ENCODE assay signal across 22 cellular contexts in genomic region chr7:44853391-44853790, GRCh38. TPM values are rescaled to one million over a fixed set of nuclear protein-coding genes. Genes with fewer than 3 reads are reported as not detected.
DNase-seq lines count a peak whose midpoint lies in the region; ATAC-seq and TF ChIP-seq lines count a peak whose summit lies in the region.
"Had no signal": no experiment of that assay in that cellular context is flagged by ENCODE, and none has a peak within 500 bp of the region (broad histone marks: within the 10 kb centered on the region; RNA-seq: fewer than 3 reads in every experiment).

No MANE protein-coding gene starts in this region.

- H2BK5ac ChIP-seq in neuronal stem cell (ENCODE audit: low read length), result no peak overlapping the region

- WGBS in neuronal stem cell (ENCODE audit: extremely low coverage in 2 of 2, insufficient read length in 2 of 2, insufficient replicate concordance in 1 of 2), 2 donors, result no CpG with 5 or more reads among the region's 3 CpGs

- H3K4ac ChIP-seq in neuronal stem cell (ENCODE audit: low read length), result no peak overlapping the region

- H3K4me3 ChIP-seq in neuronal stem cell (ENCODE audit: low read length in 2 of 2), result no peak overlapping the region
- H3K4me3 ChIP-seq: BLaER1 treated with 17β-estradiol and CSF1 and Interleukin-3, amounts not matched to agents 10 nM and 100 nM; gastrocnemius medialis had no signal

- no peak overlapping the region for H3K4me2 ChIP-seq in neuronal stem cell (ENCODE audit: insufficient read depth, low read length, poor library complexity, severe bottlenecking)

- no peaks in the 10 kb centered on the region for H3K27me3 Mint-ChIP-seq in mesothelial cell of epicardium (ENCODE audit: low read depth)
- H3K27me3 Mint-ChIP-seq: brain; stimulated activated naive B cell treated with anti-CD40 and anti-IgM and Interleukin-4, amounts not matched to agents 10 μg/mL and 1 μg/mL and 100 μg/mL, for 72 hours; type B pancreatic cell had no signal

- no peak overlapping the region for H3K4me3 Mint-ChIP-seq in mesothelial cell of epicardium
- H3K4me3 Mint-ChIP-seq: stimulated activated naive B cell treated with anti-CD40 and anti-IgM and Interleukin-4, amounts not matched to agents 10 μg/mL and 1 μg/mL and 100 μg/mL, for 72 hours; type B pancreatic cell had no signal

- H3K9me3 ChIP-seq in neuronal stem cell (replicated peaks in 1 of 2; ENCODE audit: control insufficient read depth in 2 of 2, insufficient read depth in 1 of 2, low read depth in 1 of 2, low read length in 2 of 2), result no peaks in the 10 kb centered on the region
- H3K9me3 ChIP-seq: BLaER1 treated with 17β-estradiol and CSF1 and Interleukin-3, amounts not matched to agents 10 nM and 100 nM; gastrocnemius medialis had no signal

- H2BK15ac ChIP-seq in neuronal stem cell (ENCODE audit: low read length), result no peak overlapping the region

- H2AFZ ChIP-seq in neuronal stem cell (ENCODE audit: low read length), result no peak overlapping the region

- H2BK12ac ChIP-seq in neuronal stem cell (ENCODE audit: low read length), result no peak overlapping the region

- no peak overlapping the region for H4K91ac ChIP-seq in neuronal stem cell (ENCODE audit: low read depth, low read length, poor library complexity)

- peak; percentile 69 for ATAC-seq in activated CD4-positive, CD25-positive, alpha-beta regulatory T cell treated with anti-CD3 and anti-CD28 coated beads, Interleukin-2, amount 50 U/mL, for 24 hours
- ATAC-seq in esophagus mucosa, result peak; percentile 68
- no peak for ATAC-seq in HG03025 (IDR thresholded peaks at IDR 0.05; ENCODE audit: low FRiP score, unreplicated experiment)
- ATAC-seq: gastrocnemius medialis; left lobe of liver; sciatic nerve; stimulated activated naive B cell treated with anti-CD40 and anti-IgM and Interleukin-4, amounts not matched to agents 10 μg/mL and 1 μg/mL and 100 μg/mL, for 72 hours had no signal

- H2AK5ac ChIP-seq in neuronal stem cell (ENCODE audit: low read depth, low read length), result no peak overlapping the region

- H3K9me3 Mint-ChIP-seq in mesothelial cell of epicardium, result no peaks in the 10 kb centered on the region
- H3K9me3 Mint-ChIP-seq: brain; stimulated activated naive B cell treated with anti-CD40 and anti-IgM and Interleukin-4, amounts not matched to agents 10 μg/mL and 1 μg/mL and 100 μg/mL, for 72 hours; type B pancreatic cell had no signal

- DNase-seq in activated CD4-positive, CD25-positive, alpha-beta regulatory T cell treated with anti-CD3 and anti-CD28 coated beads, Interleukin-2, amount 50 U/mL, for 72 hours, result no peak
- DNase-seq in stimulated activated CD4-positive, alpha-beta T cell treated with anti-CD3 and anti-CD28 coated beads, Interleukin-2, amount 100 ng/mL, for 24 hours, result peak; percentile 22 to 34
- no peak for DNase-seq in stimulated activated CD4-positive, alpha-beta T cell treated with anti-CD3 and anti-CD28 coated beads, Interleukin-4, amount 100 ng/mL, for 1 hour
- DNase-seq in neuronal stem cell (ENCODE audit: low spot score), result no peak
- no peak for DNase-seq in mesothelial cell of epicardium (ENCODE audit: low spot score in 2 of 2, unreplicated experiment in 2 of 2)
- DNase-seq: activated CD8-positive, alpha-beta memory T cell treated with anti-CD3 and anti-CD28 coated beads for 24 hours; cortex of kidney; DMS153; gastrocnemius medialis; NCI-H1092; NCI-H2081 treated with DMSO at 0.1 percent for 48 hours; NCI-H524; stimulated activated naive B cell treated with anti-CD40 and anti-IgM and Interleukin-4, amounts not matched to agents 10 μg/mL and 1 μg/mL and 100 μg/mL, for 72 hours; T-helper 9 cell had no signal

- no peak overlapping the region for H4K8ac ChIP-seq in neuronal stem cell (ENCODE audit: low read depth, low read length)

- peaks cover 2% of the 10 kb centered on the region for H3K79me1 ChIP-seq in neuronal stem cell (ENCODE audit: low read depth, low read length)

- H3K4me1 Mint-ChIP-seq in mesothelial cell of epicardium, result peaks cover 8% of the 10 kb centered on the region

- H3K4me1 ChIP-seq in neuronal stem cell (ENCODE audit: control insufficient read depth in 2 of 2, insufficient read depth in 1 of 2, low read depth in 1 of 2, low read length in 2 of 2), result peaks cover 0 to 2% of the 10 kb centered on the region in 2 donors
- H3K4me1 ChIP-seq: gastrocnemius medialis had no signal

- no peaks in the 10 kb centered on the region for H3K36me3 ChIP-seq in neuronal stem cell (replicated peaks in 1 of 2; ENCODE audit: control insufficient read depth in 2 of 2, insufficient read depth in 2 of 2, low read length in 2 of 2)
- H3K36me3 ChIP-seq: BLaER1 treated with 17β-estradiol and CSF1 and Interleukin-3, amounts not matched to agents 10 nM and 100 nM; gastrocnemius medialis had no signal

- no peak for TF ChIP-seq CTCF in mesothelial cell of epicardium (IDR thresholded peaks at IDR 0.05; ENCODE audit: unreplicated experiment)

- no peak overlapping the region for H3K14ac ChIP-seq in neuronal stem cell (ENCODE audit: low read length)

- H3K18ac ChIP-seq in neuronal stem cell (ENCODE audit: low read length), result no peak overlapping the region

- no peak overlapping the region for H3K27ac ChIP-seq in neuronal stem cell (replicated peaks; ENCODE audit: low read length)
- H3K27ac ChIP-seq: BLaER1 treated with 17β-estradiol and CSF1 and Interleukin-3, amounts not matched to agents 10 nM and 100 nM; gastrocnemius medialis had no signal

- no peak overlapping the region for H3K23ac ChIP-seq in neuronal stem cell (ENCODE audit: low read depth, low read length, poor library complexity)

- no peak overlapping the region for H3K9ac ChIP-seq in neuronal stem cell (ENCODE audit: low read depth, low read length, poor library complexity)
- H3K9ac ChIP-seq: BLaER1 treated with 17β-estradiol and CSF1 and Interleukin-3, amounts not matched to agents 10 nM and 100 nM had no signal

- no peak overlapping the region for H2BK120ac ChIP-seq in neuronal stem cell (ENCODE audit: low read depth, low read length)

- no peak overlapping the region for H3K27ac Mint-ChIP-seq in mesothelial cell of epicardium
- H3K27ac Mint-ChIP-seq: brain; stimulated activated naive B cell treated with anti-CD40 and anti-IgM and Interleukin-4, amounts not matched to agents 10 μg/mL and 1 μg/mL and 100 μg/mL, for 72 hours; type B pancreatic cell had no signal

- H3K36me3 Mint-ChIP-seq in mesothelial cell of epicardium, result no peaks in the 10 kb centered on the region
- H3K36me3 Mint-ChIP-seq: brain; stimulated activated naive B cell treated with anti-CD40 and anti-IgM and Interleukin-4, amounts not matched to agents 10 μg/mL and 1 μg/mL and 100 μg/mL, for 72 hours; type B pancreatic cell had no signal

- H3K27me3 ChIP-seq in neuronal stem cell (ENCODE audit: control insufficient read depth in 3 of 3, insufficient read depth in 3 of 3, low read depth in 1 of 3, low read length in 3 of 3), result no peaks in the 10 kb centered on the region
- H3K27me3 ChIP-seq: BLaER1 treated with 17β-estradiol and CSF1 and Interleukin-3, amounts not matched to agents 10 nM and 100 nM; gastrocnemius medialis had no signal

RNA-seq across cellular contexts. Expression of gene H2AZ2, which starts 5.5 kb away (rescaled TPM):
- total RNA-seq in esophagus mucosa (87.6 TPM), mesothelial cell of epicardium (150 to 156 TPM (median 156 TPM) in 3 replicates)
- 428 TPM for polyA plus RNA-seq in neuronal stem cell (2013, experiment 1 of 2)
- 421 TPM for polyA plus RNA-seq in neuronal stem cell (2013, experiment 2 of 2)

RNA-seq across cellular contexts. Expression of gene PURB, which starts 31.9 kb away (rescaled TPM):
- total RNA-seq in esophagus mucosa, result 19.4 TPM
- 12.2 TPM for polyA plus RNA-seq in neuronal stem cell (2013, experiment 1 of 2)
- polyA plus RNA-seq in neuronal stem cell (2013, experiment 2 of 2), result 12.7 TPM
- total RNA-seq in mesothelial cell of epicardium, result 33.2 to 33.7 TPM (median 33.5 TPM) in 3 replicates

RNA-seq across cellular contexts. Expression of gene PPIA, which starts 56.9 kb away (rescaled TPM):
- 2,087 TPM for total RNA-seq in esophagus mucosa
- 1,729 TPM for polyA plus RNA-seq in neuronal stem cell (2013, experiment 1 of 2)
- polyA plus RNA-seq in neuronal stem cell (2013, experiment 2 of 2), result 1,737 TPM
- total RNA-seq in mesothelial cell of epicardium, result 935 to 982 TPM (median 943 TPM) in 3 replicates

Comparison
In these comparisons a context has a peak if more than half of its experiments do, and no peak if none do; other contexts are left out.
1. DNase-seq: peak in stimulated activated CD4-positive, alpha-beta T cell treated with anti-CD3 and anti-CD28 coated beads, Interleukin-2, amount 100 ng/mL, for 24 hours (2 of 2); none in activated CD4-positive, CD25-positive, alpha-beta regulatory T cell treated with anti-CD3 and anti-CD28 coated beads, Interleukin-2, amount 50 U/mL, for 72 hours (single experiment), stimulated activated CD4-positive, alpha-beta T cell treated with anti-CD3 and anti-CD28 coated beads, Interleukin-4, amount 100 ng/mL, for 1 hour (single experiment), neuronal stem cell (single experiment) and mesothelial cell of epicardium (0 of 2).